Comparison of ENCODE assay signal across 8 cellular contexts in genomic region chr13:106568225-106569003, GRCh38. TPM values are rescaled to one million over a fixed set of nuclear protein-coding genes. Genes with fewer than 3 reads are reported as not detected.
DNase-seq lines count a peak whose midpoint lies in the region; ATAC-seq lines count a peak whose summit lies in the region.

No MANE protein-coding gene starts in this region.

- H3K9me3 ChIP-seq in CD4-positive, CD25-positive, alpha-beta regulatory T cell (ENCODE audit: control insufficient read depth in 2 of 2, low read length in 2 of 2), result no peaks in the 10 kb centered on the region
- no peaks in the 10 kb centered on the region for H3K9me3 ChIP-seq in right cardiac atrium (ENCODE audit: control insufficient read depth, low read length)

- peaks cover 48% of the 10 kb centered on the region for H3K4me1 ChIP-seq in CD4-positive, CD25-positive, alpha-beta regulatory T cell (ENCODE audit: control insufficient read depth, insufficient read depth, low read length, poor library complexity, severe bottlenecking)
- peaks cover 2% of the 10 kb centered on the region for H3K4me1 ChIP-seq in right cardiac atrium (ENCODE audit: control insufficient read depth, insufficient read depth, low read length)

- no peaks in the 10 kb centered on the region for H3K9me3 Mint-ChIP-seq in CD4-positive, CD25-positive, alpha-beta regulatory T cell
- no peaks in the 10 kb centered on the region for H3K9me3 Mint-ChIP-seq in activated CD4-positive, alpha-beta memory T cell treated with anti-CD3 and anti-CD28 coated beads, Interleukin-2, amount 10 ng/mL, durations not matched to agents 7 days and 5 days

- peak overlapping the region; percentile 97 for H3K27ac ChIP-seq in CD4-positive, CD25-positive, alpha-beta regulatory T cell (ENCODE audit: insufficient read depth, low read length, poor library complexity, severe bottlenecking)
- H3K27ac ChIP-seq in right cardiac atrium (ENCODE audit: low read length), result no peak overlapping the region

- H3K4me3 Mint-ChIP-seq in CD4-positive, CD25-positive, alpha-beta regulatory T cell, result peak overlapping the region; percentile 88 to 99 (median 97)
- H3K4me3 Mint-ChIP-seq in activated CD4-positive, alpha-beta memory T cell treated with anti-CD3 and anti-CD28 coated beads, Interleukin-2, amount 10 ng/mL, durations not matched to agents 7 days and 5 days, result peak overlapping the region; percentile 99

- H3K4me1 Mint-ChIP-seq in CD4-positive, CD25-positive, alpha-beta regulatory T cell, result peaks cover 37 to 46% (median 44%) of the 10 kb centered on the region in 4 donors
- H3K4me1 Mint-ChIP-seq in activated CD4-positive, alpha-beta memory T cell treated with anti-CD3 and anti-CD28 coated beads, Interleukin-2, amount 10 ng/mL, durations not matched to agents 7 days and 5 days, result peaks cover 51% of the 10 kb centered on the region

- intact Hi-C loops in right cardiac atrium (cut with DNase I), result no loop called here

- POLR2A ChIA-PET in activated CD4-positive, alpha-beta memory T cell treated with anti-CD3 and anti-CD28 coated beads, Interleukin-2, amount 10 ng/mL, durations not matched to agents 7 days and 5 days (lab: Charles Lee), result interaction anchor here (0.8 to 5.0 kb wide), 9 partner anchors 9 to 33 kb away, joined by 3 to 48 read pairs (median 5); partner anchors contain the start of gene EFNB2

- H3K36me3 ChIP-seq in CD4-positive, CD25-positive, alpha-beta regulatory T cell (ENCODE audit: control insufficient read depth, insufficient read depth, low read length), result no peaks in the 10 kb centered on the region

- peak overlapping the region; percentile 88 for H3K4me3 ChIP-seq in CD4-positive, CD25-positive, alpha-beta regulatory T cell (ENCODE audit: low read depth, low read length)
- H3K4me3 ChIP-seq in right cardiac atrium (ENCODE audit: low read length), result peak overlapping the region; percentile 85

- H3K27me3 Mint-ChIP-seq in CD4-positive, CD25-positive, alpha-beta regulatory T cell, result no peaks in the 10 kb centered on the region
- no peaks in the 10 kb centered on the region for H3K27me3 Mint-ChIP-seq in activated CD4-positive, alpha-beta memory T cell treated with anti-CD3 and anti-CD28 coated beads, Interleukin-2, amount 10 ng/mL, durations not matched to agents 7 days and 5 days

- CTCF ChIA-PET in activated CD4-positive, alpha-beta memory T cell treated with anti-CD3 and anti-CD28 coated beads, Interleukin-2, amount 10 ng/mL, durations not matched to agents 7 days and 5 days (lab: Charles Lee), result interaction anchor here (0.9 kb wide), 2 partner anchors 32 to 52 kb away, joined by 3 to 4 read pairs; no protein-coding TSS in a partner anchor

- H3K27me3 ChIP-seq in CD4-positive, CD25-positive, alpha-beta regulatory T cell (ENCODE audit: control insufficient read depth, insufficient read depth, low read length), result no peaks in the 10 kb centered on the region
- no peaks in the 10 kb centered on the region for H3K27me3 ChIP-seq in right cardiac atrium (ENCODE audit: control insufficient read depth, insufficient read depth)

- H3K27ac Mint-ChIP-seq in CD4-positive, CD25-positive, alpha-beta regulatory T cell, result peak overlapping the region; percentile 93 to 98 (median 96)
- peak overlapping the region; percentile 94 for H3K27ac Mint-ChIP-seq in activated CD4-positive, alpha-beta memory T cell treated with anti-CD3 and anti-CD28 coated beads, Interleukin-2, amount 10 ng/mL, durations not matched to agents 7 days and 5 days

- ATAC-seq in CD4-positive, CD25-positive, alpha-beta regulatory T cell (ENCODE audit: low read depth in 2 of 2), result peak; percentile 2 to 4
- peak; percentile 36 for ATAC-seq in GM19372 (IDR thresholded peaks at IDR 0.05; ENCODE audit: low read depth, unreplicated experiment)
- ATAC-seq in HG03432 (IDR thresholded peaks at IDR 0.05; ENCODE audit: unreplicated experiment), result peak; percentile 38
- ATAC-seq in right cardiac atrium, result peak; percentile 2 to 4
- peak; percentile 10 for ATAC-seq in stimulated activated naive CD8-positive, alpha-beta T cell treated with anti-CD3 and anti-CD28 coated beads, Interleukin-15, Interleukin-2, amounts not matched to agents 100 U/mL and 50 U/mL, for 24 hours

- no peak for DNase-seq in CD4-positive, CD25-positive, alpha-beta regulatory T cell
- DNase-seq in activated CD4-positive, alpha-beta memory T cell treated with anti-CD3 and anti-CD28 coated beads, Interleukin-2, amount 10 ng/mL, durations not matched to agents 7 days and 5 days, result no peak
- no peak for DNase-seq in right cardiac atrium
- peak; percentile 5 for DNase-seq in stimulated activated naive CD8-positive, alpha-beta T cell treated with anti-CD3 and anti-CD28 coated beads, Interleukin-15, Interleukin-2, amounts not matched to agents 100 U/mL and 50 U/mL, for 24 hours
- no peak for DNase-seq in DMS153 (lab: John Stamatoyannopoulos, UW)
- no peak for DNase-seq in NCI-H1694 treated with DMSO at 0.1 percent for 48 hours (lab: John Stamatoyannopoulos, UW)

- peaks cover 4% of the 10 kb centered on the region for H3K36me3 Mint-ChIP-seq in CD4-positive, CD25-positive, alpha-beta regulatory T cell
- H3K36me3 Mint-ChIP-seq in activated CD4-positive, alpha-beta memory T cell treated with anti-CD3 and anti-CD28 coated beads, Interleukin-2, amount 10 ng/mL, durations not matched to agents 7 days and 5 days (ENCODE audit: low read depth), result peaks cover 34% of the 10 kb centered on the region

- 14% methylated on average over 19 of the region's 19 CpGs for WGBS in right cardiac atrium

RNA-seq across cellular contexts. Expression of gene ARGLU1, which starts 0.5 kb away (rescaled TPM):
- 235 TPM for total RNA-seq in CD4-positive, CD25-positive, alpha-beta regulatory T cell
- 10 to 100 TPM; 25.7 to 43.1 (median 31.9) TPM for polyA plus RNA-seq in CD4-positive, CD25-positive, alpha-beta regulatory T cell
- 100 to 1,000 TPM; 112 to 113 TPM for total RNA-seq in activated CD4-positive, alpha-beta memory T cell treated with anti-CD3 and anti-CD28 coated beads, Interleukin-2, amount 10 ng/mL, durations not matched to agents 7 days and 5 days
- 10 to 100 TPM; 44.2 to 63.0 (median 47.3) TPM for total RNA-seq in right cardiac atrium
- polyA plus RNA-seq in right cardiac atrium, result 49.9 TPM

RNA-seq across cellular contexts. Expression of gene EFNB2, which starts 33.0 kb away (rescaled TPM):
- total RNA-seq in CD4-positive, CD25-positive, alpha-beta regulatory T cell, result 0.49 TPM
- polyA plus RNA-seq in CD4-positive, CD25-positive, alpha-beta regulatory T cell, result under 1 TPM in 2 of 4 donors, not detected in 2; 0.20 to 0.27 TPM
- under 1 TPM; 0.13 TPM for total RNA-seq in activated CD4-positive, alpha-beta memory T cell treated with anti-CD3 and anti-CD28 coated beads, Interleukin-2, amount 10 ng/mL, durations not matched to agents 7 days and 5 days
- 10 to 100 TPM in 3 of 4 donors, 1 to 10 TPM in 1; 9.6 to 19.4 (median 14.6) TPM for total RNA-seq in right cardiac atrium
- 10.7 TPM for polyA plus RNA-seq in right cardiac atrium
